ENCODE assay signal across 1 cellular context in the genomic region with DNA sequence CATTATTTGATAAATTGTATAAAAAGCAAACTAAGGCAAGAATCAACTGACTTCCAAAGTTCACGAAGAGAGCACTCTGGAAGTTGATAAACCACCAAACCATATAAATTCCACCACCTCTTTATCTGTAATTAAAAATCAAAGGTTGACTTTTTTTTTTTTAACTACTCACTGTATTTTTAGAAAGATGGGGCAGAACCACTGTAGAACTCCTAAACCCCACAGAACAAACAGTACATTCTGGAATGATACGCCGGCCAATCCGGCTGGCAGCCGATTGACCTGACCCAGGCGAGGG.
TF ChIP-seq lines count a peak whose summit lies in the region.

No MANE protein-coding gene starts in this region.

TF ChIP-seq in H1, 55 proteins besides CTCF, POLR2A, EP300 and RAD21:
- TF ChIP-seq CEBPB (IDR thresholded peaks at IDR 0.05; ENCODE audit: low read depth, low read length) (no peak), BRCA1 (IDR thresholded peaks at IDR 0.05; ENCODE audit: low read depth, low read length) (no peak), TAF1 (IDR thresholded peaks at IDR 0.05; ENCODE audit: low read depth, low read length) (peak; percentile 88; the same call in 1 of the 2 replicates), POLR2AphosphoS5 (IDR thresholded peaks at IDR 0.05; ENCODE audit: low read depth, low read length) (peak; percentile 70), ASH2L (IDR thresholded peaks at IDR 0.05; ENCODE audit: low read length) (peak; percentile 44)
